ENCODE assay signal across 18 cellular contexts in genomic region chr22:44819966-44820631, GRCh38.
DNase-seq lines count a peak whose midpoint lies in the region; ATAC-seq, FAIRE-seq and TF ChIP-seq lines count a peak whose summit lies in the region.
"Had no signal": no experiment of that assay in that cellular context is flagged by ENCODE, and none has a peak within 500 bp of the region (broad histone marks: within the 10 kb centered on the region; RNA-seq: fewer than 3 reads in every experiment).

No MANE protein-coding gene starts in this region.

- CTCF ChIA-PET in A549 (lab: Yijun Ruan, JAX) = interaction anchor here (0.8 to 3.8 kb wide), 21 partner anchors 8 to 279 kb away, joined by 3 to 22 read pairs (median 5); no protein-coding TSS in a partner anchor
- CTCF ChIA-PET in WTC11 (lab: Charles Lee) = interaction anchor here (0.7 to 2.0 kb wide), 37 partner anchors 8 to 432 kb away, joined by 3 to 18 read pairs (median 5); partner anchors contain the start of genes NUP50 and PRR5
- CTCF ChIA-PET in CD8-positive, alpha-beta T cell (lab: Charles Lee) = interaction anchor here (0.8 kb wide), 1 partner anchor 278 kb away, joined by 4 read pairs; no protein-coding TSS in a partner anchor

- POLR2A ChIA-PET in A549 (lab: Yijun Ruan, JAX) (no interaction called here), WTC11 (lab: Charles Lee) (no interaction called here)
- POLR2A ChIA-PET in CD8-positive, alpha-beta T cell (lab: Charles Lee) = no interaction called here

- TF ChIP-seq POLR2A in A549 (IDR thresholded peaks at IDR 0.05; ENCODE audit: low read length) = no peak
- no peak for TF ChIP-seq POLR2A in GM12892 (IDR thresholded peaks at IDR 0.05; ENCODE audit: low read depth, low read length)

- no peak overlapping the region for H2BK15ac ChIP-seq in mesendoderm (replicated peaks; ENCODE audit: low read depth)

- no peaks in the 10 kb centered on the region for H3K27me3 ChIP-seq in mesendoderm (ENCODE audit: insufficient read depth, low read length, poor library complexity)
- no peaks in the 10 kb centered on the region for H3K27me3 ChIP-seq in CD8-positive, alpha-beta T cell (ENCODE audit: insufficient read depth, low read length)
- H3K27me3 ChIP-seq: thyroid gland, vagina had no signal

- DNase-seq in A549 (ENCODE audit: low read depth in 1 of 2, low spot score in 1 of 2) (no peak), ELF-1 (ENCODE audit: low read depth, low spot score) (peak; percentile 36), WTC11 (ENCODE audit: low spot score) (no peak), mesendoderm (peak; percentile 24), GM12892 (ENCODE audit: insufficient read length) (no peak)
- no peak for DNase-seq in CD8-positive, alpha-beta T cell
- DNase-seq: NCI-H446 treated with DMSO at 0.1 percent for 48 hours had no signal

- H3K18ac ChIP-seq in mesendoderm (ENCODE audit: low read length) = no peak overlapping the region

- peaks cover 23% of the 10 kb centered on the region for H3K4me1 Mint-ChIP-seq in WTC11
- peaks cover 5% of the 10 kb centered on the region for H3K4me1 Mint-ChIP-seq in CD8-positive, alpha-beta T cell (ENCODE audit: low read depth)
- H3K4me1 Mint-ChIP-seq: activated naive CD8-positive, alpha-beta T cell treated with anti-CD3 and anti-CD28 coated beads, Interleukin-2, amount 50 U/mL, for 24 hours; IgD-negative memory B cell; neural crest cell had no signal

- no peak overlapping the region for H3K4ac ChIP-seq in mesendoderm (ENCODE audit: low read depth, low read length)

- H3K56ac ChIP-seq in mesendoderm (ENCODE audit: low read length) = no peak overlapping the region

- no peak overlapping the region for H4K8ac ChIP-seq in mesendoderm (ENCODE audit: low read depth, low read length)

- no peak overlapping the region for H3K4me3 Mint-ChIP-seq in WTC11
- no peak overlapping the region for H3K4me3 Mint-ChIP-seq in CD8-positive, alpha-beta T cell
- H3K4me3 Mint-ChIP-seq: activated naive CD8-positive, alpha-beta T cell treated with anti-CD3 and anti-CD28 coated beads, Interleukin-2, amount 50 U/mL, for 24 hours; activated T-cell treated with anti-CD3 and anti-CD28 coated beads, Interleukin-2, amount 50 U/mL, for 4 hours; neural crest cell had no signal

- TF ChIP-seq EP300 in A549 (IDR thresholded peaks at IDR 0.05) = no peak

- no peaks in the 10 kb centered on the region for H3K9me3 ChIP-seq in A549
- no peaks in the 10 kb centered on the region for H3K9me3 ChIP-seq in CD8-positive, alpha-beta T cell (ENCODE audit: low read length)
- H3K9me3 ChIP-seq: thyroid gland, vagina had no signal

- H3K4me1 ChIP-seq in A549 (no peaks in the 10 kb centered on the region), mesendoderm (ENCODE audit: control insufficient read depth, low read depth, low read length) (no peaks in the 10 kb centered on the region)
- no peaks in the 10 kb centered on the region for H3K4me1 ChIP-seq in CD8-positive, alpha-beta T cell (ENCODE audit: insufficient read depth, low read length)
- H3K4me1 ChIP-seq: parathyroid adenoma, vagina had no signal

- intact Hi-C loops in CD8-positive, alpha-beta T cell (cut with DNase I, micrococcal nuclease) = loop anchor here (5.0 kb wide), 1 partner anchor 277 kb away; no protein-coding TSS in a partner anchor

- no peaks in the 10 kb centered on the region for H3K79me1 ChIP-seq in mesendoderm (ENCODE audit: low read length)

- ATAC-seq in A549 (peak; percentile 35 to 54; a peak in 3 of 6 replicates), WTC11 (peak; percentile 24), GM18520 (IDR thresholded peaks at IDR 0.05; ENCODE audit: unreplicated experiment) (no peak)
- no peak for ATAC-seq in CD8-positive, alpha-beta T cell

- TF ChIP-seq CTCF in A549 (IDR thresholded peaks at IDR 0.05) = no peak
- no peak for TF ChIP-seq CTCF in WTC11 (IDR thresholded peaks at IDR 0.05)
- no peak for TF ChIP-seq CTCF in CD8-positive, alpha-beta T cell (IDR thresholded peaks at IDR 0.05)

- no peak overlapping the region for H3K27ac ChIP-seq in A549
- no peak overlapping the region for H3K27ac ChIP-seq in mesendoderm (ENCODE audit: low read depth, low read length)
- no peak overlapping the region for H3K27ac ChIP-seq in CD8-positive, alpha-beta T cell (ENCODE audit: low read depth, low read length)
- H3K27ac ChIP-seq: coronary artery, parathyroid adenoma, thyroid gland, vagina had no signal

- 80% methylated on average over 3 of the region's 18 CpGs for WGBS in A549 (ENCODE audit: missing lambda C conversion rate)
- WGBS in mesendoderm (ENCODE audit: extremely low coverage, insufficient coverage, low lambda C conversion rate) = no CpG with 5 or more reads among the region's 18 CpGs

- TF ChIP-seq RAD21 in A549 (conservative IDR thresholded peaks at IDR 0.05 in 1 of 2, IDR thresholded peaks at IDR 0.05 in 1 of 2) = no peak

- H2BK120ac ChIP-seq in mesendoderm (ENCODE audit: low read depth, low read length) = no peak overlapping the region

- H4K5ac ChIP-seq in mesendoderm (ENCODE audit: low read length) = no peak overlapping the region

- no peaks in the 10 kb centered on the region for H3K79me2 ChIP-seq in mesendoderm (ENCODE audit: control insufficient read depth, insufficient read depth, low read length)
- H3K79me2 ChIP-seq: parathyroid adenoma had no signal

- H3K4me3 ChIP-seq in A549 (no peak overlapping the region), mesendoderm (ENCODE audit: low read length) (no peak overlapping the region)
- no peak overlapping the region for H3K4me3 ChIP-seq in CD8-positive, alpha-beta T cell (ENCODE audit: low read depth, low read length)
- H3K4me3 ChIP-seq: coronary artery, thyroid gland, vagina had no signal

- H3K23ac ChIP-seq in mesendoderm (ENCODE audit: low read length) = no peak overlapping the region

- no peak overlapping the region for H2AK5ac ChIP-seq in mesendoderm (ENCODE audit: low read length)

- H3K9me3 Mint-ChIP-seq in WTC11 = no peaks in the 10 kb centered on the region
- no peaks in the 10 kb centered on the region for H3K9me3 Mint-ChIP-seq in CD8-positive, alpha-beta T cell
- H3K9me3 Mint-ChIP-seq: activated naive CD8-positive, alpha-beta T cell treated with anti-CD3 and anti-CD28 coated beads, Interleukin-2, amount 50 U/mL, for 24 hours; activated T-cell treated with anti-CD3 and anti-CD28 coated beads, Interleukin-2, amount 50 U/mL, for 4 hours; IgD-negative memory B cell; neural crest cell had no signal

- H2BK5ac ChIP-seq in mesendoderm (ENCODE audit: low read length) = no peak overlapping the region

- peak overlapping the region; percentile 92; the same call in 1 of the 2 replicates for H3K27ac Mint-ChIP-seq in WTC11
- no peak overlapping the region for H3K27ac Mint-ChIP-seq in CD8-positive, alpha-beta T cell
- H3K27ac Mint-ChIP-seq: activated naive CD8-positive, alpha-beta T cell treated with anti-CD3 and anti-CD28 coated beads, Interleukin-2, amount 50 U/mL, for 24 hours; IgD-negative memory B cell had no signal

- peaks cover 18% of the 10 kb centered on the region for H3K36me3 Mint-ChIP-seq in WTC11
- no peaks in the 10 kb centered on the region for H3K36me3 Mint-ChIP-seq in CD8-positive, alpha-beta T cell
- H3K36me3 Mint-ChIP-seq: IgD-negative memory B cell had no signal

- H3K4me2 ChIP-seq in A549 (no peak overlapping the region), mesendoderm (ENCODE audit: low read length) (no peak overlapping the region)

- FAIRE-seq in A549 (lab: Jason Lieb, UNC) (no peak), GM12892 (lab: Jason Lieb, UNC) (no peak)
- FAIRE-seq: astrocyte, GM12891 had no signal

- H3K9ac ChIP-seq in mesendoderm (ENCODE audit: low read length) = no peak overlapping the region
- H3K9ac ChIP-seq: parathyroid adenoma had no signal

- peaks cover 2% of the 10 kb centered on the region for H3K36me3 ChIP-seq in mesendoderm (ENCODE audit: control insufficient read depth, insufficient read depth, low read length)
- H3K36me3 ChIP-seq in CD8-positive, alpha-beta T cell (ENCODE audit: insufficient read depth, low read length) = no peaks in the 10 kb centered on the region
- H3K36me3 ChIP-seq: vagina had no signal

- H3K27me3 Mint-ChIP-seq in WTC11 (ENCODE audit: low read depth) = no peaks in the 10 kb centered on the region
- H3K27me3 Mint-ChIP-seq in CD8-positive, alpha-beta T cell (ENCODE audit: low read depth) = peaks cover 3% of the 10 kb centered on the region
- H3K27me3 Mint-ChIP-seq: activated naive CD8-positive, alpha-beta T cell treated with anti-CD3 and anti-CD28 coated beads, Interleukin-2, amount 50 U/mL, for 24 hours had no signal

TF ChIP-seq in A549, 52 proteins besides CTCF, POLR2A, EP300 and RAD21 (continues in another document):
- no peak for TF ChIP-seq MAZ (IDR thresholded peaks at IDR 0.05; ENCODE audit: borderline replicate concordance, low read depth, low read length)
- TF ChIP-seq E2F6 (IDR thresholded peaks at IDR 0.05; ENCODE audit: borderline replicate concordance, low read depth) = no peak

TF ChIP-seq in WTC11, 78 proteins besides CTCF, POLR2A, EP300 and RAD21 (continues in another document):
- TF ChIP-seq SOX15 (CRISPR knock-in tag; IDR thresholded peaks at IDR 0.05) = no peak
- no peak for TF ChIP-seq USF1 (CRISPR knock-in tag; IDR thresholded peaks at IDR 0.05)
- TF ChIP-seq CBFB (CRISPR knock-in tag; IDR thresholded peaks at IDR 0.05; ENCODE audit: low read depth) = no peak
- TF ChIP-seq FOXP4 (CRISPR knock-in tag; IDR thresholded peaks at IDR 0.05) = no peak
- TF ChIP-seq ATF3 (CRISPR knock-in tag; conservative IDR thresholded peaks at IDR 0.05) = no peak

Comparison
In these comparisons a context has a peak if more than half of its experiments do, and no peak if none do; other contexts are left out.
1. ATAC-seq: peak in A549 (2 of 2) and WTC11 (single experiment); none in GM18520 (single experiment) and CD8-positive, alpha-beta T cell (single experiment).
2. DNase-seq: peak in ELF-1 (single experiment) and mesendoderm (single experiment); none in A549 (0 of 2), WTC11 (single experiment), GM12892 (single experiment) and CD8-positive, alpha-beta T cell (0 of 7).